17 cellular contexts compared by ENCODE assay signal in genomic region chr13:93948523-93948922, GRCh38.
"Had no signal": no experiment of that assay in that cellular context is flagged by ENCODE, and none has a peak within 500 bp of the region (broad histone marks: within the 10 kb centered on the region; RNA-seq: fewer than 3 reads in every experiment).

No MANE protein-coding gene starts in this region.

- DNase-seq: activated CD4-positive, alpha-beta T cell treated with anti-CD3 and anti-CD28 coated beads for 48 hours; activated CD4-positive, CD25-positive, alpha-beta regulatory T cell; activated CD8-positive, alpha-beta T cell treated with anti-CD3 and anti-CD28 coated beads for 36 hours; activated naive CD4-positive, alpha-beta T cell; activated naive CD8-positive, alpha-beta T cell treated with anti-CD3 and anti-CD28 coated beads for 36 hours; activated T-cell treated with anti-CD3 and anti-CD28 coated beads, Interleukin-2, amount 50 U/mL, for 1 hour; amniotic stem cell; dermis blood vessel endothelial cell; effector memory CD4-positive, alpha-beta T cell; esophagus squamous epithelium; immature natural killer cell; mesenchymal stem cell; mucosa of descending colon; naive B cell; retina; spleen; stimulated activated CD4-positive, alpha-beta T cell treated with anti-CD3 and anti-CD28 coated beads, Interleukin-4, amount 100 ng/mL, for 4 hours had no signal
